In genomic region chr10:103697787-103698186, GRCh38 we compare ENCODE assay signal across 26 cellular contexts.
A peak's percentile ranks its signal among the peaks of the same experiment; 100 is the strongest.
DNase-seq lines count a peak whose midpoint lies in the region; TF ChIP-seq lines count a peak whose summit lies in the region.
"Had no signal": no experiment of that assay in that cellular context is flagged by ENCODE, and none has a peak within 500 bp of the region (broad histone marks: within the 10 kb centered on the region; RNA-seq: fewer than 3 reads in every experiment).

No MANE protein-coding gene starts in this region.

- DNase-seq in HFFc6: no peak
- no peak for DNase-seq in caudate nucleus (lab: John Stamatoyannopoulos, UW)
- DNase-seq in neural crest cell (ENCODE audit: low read depth, low spot score): no peak
- DNase-seq in nephron progenitor cell: no peak
- DNase-seq in kidney tubule cell (ENCODE audit: low spot score): no peak
- no peak for DNase-seq in G401 (ENCODE audit: low spot score)
- DNase-seq: activated CD4-positive, alpha-beta T cell treated with anti-CD3 and anti-CD28 coated beads for 4 hours; activated CD8-positive, alpha-beta memory T cell treated with anti-CD3 and anti-CD28 coated beads, Interleukin-2, amount 50 U/mL, for 4 hours; Calu3; central memory CD4-positive, alpha-beta T cell; dermis blood vessel endothelial cell; DND-41; HCEC 1CT; lower lobe of right lung; mucosa of descending colon; NCI-H2081; NCI-H226; NCI-H69; ovary; upper lobe of right lung had no signal

- no peak overlapping the region for H3K4me3 ChIP-seq in BLaER1
- H3K4me3 ChIP-seq: lower lobe of right lung, mucosa of descending colon, ovary, SK-N-MC, upper lobe of right lung had no signal

- peaks cover 51% of the 10 kb centered on the region for H3K36me3 ChIP-seq in BLaER1
- H3K36me3 ChIP-seq: ovary, upper lobe of right lung had no signal

- TF ChIP-seq CTCF in HFFc6 (IDR thresholded peaks at IDR 0.05): no peak
- no peak for TF ChIP-seq CTCF in neural crest cell (conservative IDR thresholded peaks at IDR 0.05)
- no peak for TF ChIP-seq CTCF in nephron progenitor cell (IDR thresholded peaks at IDR 0.05)

- H3K4me1 Mint-ChIP-seq in HFFc6 (ENCODE audit: low read depth) (peaks cover 33% of the 10 kb centered on the region), neural crest cell (peaks cover 31% of the 10 kb centered on the region), nephron progenitor cell (peaks cover 24% of the 10 kb centered on the region)

- in situ Hi-C loops in G401 (cut with HindIII; ENCODE audit: low sequenced_read_pairs): no loop called here

- peaks cover 15% of the 10 kb centered on the region; the same call in 1 of the 2 replicates for H3K27me3 ChIP-seq in BLaER1
- H3K27me3 ChIP-seq: ovary, upper lobe of right lung had no signal

- no peaks in the 10 kb centered on the region for H3K9me3 Mint-ChIP-seq in HFFc6
- H3K9me3 Mint-ChIP-seq in neural crest cell: peaks cover 3% of the 10 kb centered on the region
- H3K9me3 Mint-ChIP-seq in nephron progenitor cell: no peaks in the 10 kb centered on the region
- H3K9me3 Mint-ChIP-seq: activated naive CD4-positive, alpha-beta T cell treated with anti-CD3 and anti-CD28 coated beads, Interleukin-2, amount 50 U/mL, for 24 hours; activated T-helper 1 cell treated with anti-CD3 and anti-CD28 coated beads, Interleukin-12 subunit alpha, Interleukin-12 subunit beta, Interleukin-2, Interleukin-4 antibody, amounts not matched to agents 30 ng/mL and 10 ng/mL and 1 ng/mL, durations not matched to agents 14 hours and 24 hours and 36 hours; natural killer cell treated with Interleukin-12 subunit alpha and Interleukin-12 subunit beta and Interleukin-15 and Interleukin-18, amount 100 ng/mL, for 72 hours had no signal

- no peak overlapping the region for H3K9ac ChIP-seq in BLaER1

- peaks cover 53% of the 10 kb centered on the region for H3K4me1 ChIP-seq in BLaER1

- H3K27me3 Mint-ChIP-seq in HFFc6 (ENCODE audit: insufficient read depth): peaks cover 1% of the 10 kb centered on the region
- peaks cover 28% of the 10 kb centered on the region for H3K27me3 Mint-ChIP-seq in neural crest cell (ENCODE audit: low read depth)
- peaks cover 43% of the 10 kb centered on the region for H3K27me3 Mint-ChIP-seq in nephron progenitor cell (ENCODE audit: low read depth, poor library complexity)
- H3K27me3 Mint-ChIP-seq: activated naive CD4-positive, alpha-beta T cell treated with anti-CD3 and anti-CD28 coated beads, Interleukin-2, amount 50 U/mL, for 24 hours had no signal

- H3K4me3 Mint-ChIP-seq in HFFc6 (no peak overlapping the region), neural crest cell (no peak overlapping the region), nephron progenitor cell (no peak overlapping the region)
- H3K4me3 Mint-ChIP-seq: activated naive CD4-positive, alpha-beta T cell treated with anti-CD3 and anti-CD28 coated beads, Interleukin-2, amount 50 U/mL, for 24 hours; activated T-helper 1 cell treated with anti-CD3 and anti-CD28 coated beads, Interleukin-12 subunit alpha, Interleukin-12 subunit beta, Interleukin-2, Interleukin-4 antibody, amounts not matched to agents 30 ng/mL and 10 ng/mL and 1 ng/mL, durations not matched to agents 14 hours and 24 hours and 36 hours; CD14-positive monocyte; natural killer cell treated with Interleukin-12 subunit alpha and Interleukin-12 subunit beta and Interleukin-15 and Interleukin-18, amount 100 ng/mL, for 72 hours had no signal

- peaks cover 77% of the 10 kb centered on the region for H4K20me1 ChIP-seq in BLaER1

- peak overlapping the region; percentile 96; the same call in 1 of the 2 replicates for H3K4me2 ChIP-seq in BLaER1

- H3K27ac Mint-ChIP-seq in HFFc6: peak overlapping the region; percentile 89; the same call in 1 of the 2 replicates
- peak overlapping the region; percentile 62 for H3K27ac Mint-ChIP-seq in neural crest cell (ENCODE audit: unreplicated experiment)
- H3K27ac Mint-ChIP-seq in nephron progenitor cell: no peak overlapping the region
- H3K27ac Mint-ChIP-seq: activated naive CD4-positive, alpha-beta T cell treated with anti-CD3 and anti-CD28 coated beads, Interleukin-2, amount 50 U/mL, for 24 hours; natural killer cell treated with Interleukin-12 subunit alpha and Interleukin-12 subunit beta and Interleukin-15 and Interleukin-18, amount 100 ng/mL, for 72 hours had no signal

- H3K27ac ChIP-seq in BLaER1: peak overlapping the region; percentile 57; the same call in 1 of the 2 replicates
- peak overlapping the region; percentile 90 for H3K27ac ChIP-seq in caudate nucleus (ENCODE audit: low read depth, low read length)
- H3K27ac ChIP-seq: lower lobe of right lung, ovary, SK-N-MC, upper lobe of right lung had no signal

- H3K36me3 Mint-ChIP-seq in HFFc6 (ENCODE audit: low read depth): no peaks in the 10 kb centered on the region
- peaks cover 5% of the 10 kb centered on the region for H3K36me3 Mint-ChIP-seq in neural crest cell (ENCODE audit: low read depth)
- H3K36me3 Mint-ChIP-seq in nephron progenitor cell (ENCODE audit: low read depth): peaks cover 7% of the 10 kb centered on the region
- H3K36me3 Mint-ChIP-seq: activated naive CD4-positive, alpha-beta T cell treated with anti-CD3 and anti-CD28 coated beads, Interleukin-2, amount 50 U/mL, for 24 hours; natural killer cell treated with Interleukin-12 subunit alpha and Interleukin-12 subunit beta and Interleukin-15 and Interleukin-18, amount 100 ng/mL, for 72 hours had no signal

- no peaks in the 10 kb centered on the region for H3K9me3 ChIP-seq in BLaER1
- H3K9me3 ChIP-seq: lower lobe of right lung, mucosa of descending colon, ovary, upper lobe of right lung had no signal
